Comparison of ENCODE assay signal across 28 cellular contexts in the genomic region with DNA sequence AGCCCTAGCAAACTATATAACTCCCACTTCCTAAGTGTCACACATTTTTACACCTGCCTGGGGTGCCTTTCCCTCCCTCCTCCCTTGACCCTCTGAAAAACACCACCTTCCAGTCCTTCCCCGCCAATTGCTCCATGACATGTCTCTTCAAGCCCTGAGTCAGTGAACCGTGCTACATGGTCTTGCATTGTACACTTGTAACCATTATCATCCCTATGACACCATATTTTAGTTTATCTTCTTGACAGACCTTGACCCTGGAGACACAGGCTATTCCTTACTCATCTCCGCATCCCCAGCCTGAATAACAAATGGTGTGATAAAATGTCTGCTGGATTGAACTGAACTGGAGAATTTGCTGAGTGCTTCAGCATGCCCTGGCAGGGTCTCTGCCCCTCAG. TPM values are rescaled to one million over a fixed set of nuclear protein-coding genes. Genes with fewer than 3 reads are reported as not detected.
"Had no signal": no experiment of that assay in that cellular context is flagged by ENCODE, and none has a peak within 500 bp of the region (broad histone marks: within the 10 kb centered on the region; RNA-seq: fewer than 3 reads in every experiment).

No MANE protein-coding gene starts in this region.

- H3K36me3 ChIP-seq: brain microvascular endothelial cell, pancreas, upper lobe of right lung, WERI-Rb-1 had no signal

- H3K9me3 Mint-ChIP-seq: activated CD4-positive, alpha-beta T cell treated with anti-CD3 and anti-CD28 coated beads, Interleukin-2, amount 10 ng/mL, durations not matched to agents 7 days and 5 days; activated CD8-positive, alpha-beta T cell treated with anti-CD3 and anti-CD28 coated beads for 36 hours; activated naive CD4-positive, alpha-beta T cell treated with anti-CD3 and anti-CD28 coated beads, Interleukin-2, amount 50 U/mL, for 24 hours; T-cell; T-helper 2 cell treated with Interferon-gamma antibody and Interleukin-4, amounts not matched to agents 5 μg/mL and 100 μg/mL, for 36 hours had no signal

- H3K27me3 ChIP-seq: brain microvascular endothelial cell, pancreas, upper lobe of right lung had no signal

- DNase-seq: activated CD4-positive, alpha-beta T cell treated with anti-CD3 and anti-CD28 coated beads, Interleukin-2, amount 10 ng/mL, durations not matched to agents 7 days and 5 days; activated CD4-positive, CD25-positive, alpha-beta regulatory T cell treated with anti-CD3 and anti-CD28 coated beads, Interleukin-2, amount 50 U/mL, for 72 hours; activated CD8-positive, alpha-beta memory T cell treated with anti-CD3 and anti-CD28 coated beads, Interleukin-2, amount 10 ng/mL, durations not matched to agents 7 days and 5 days; activated CD8-positive, alpha-beta T cell treated with anti-CD3 and anti-CD28 coated beads for 36 hours; activated gamma-delta T cell; activated T-cell treated with anti-CD3 and anti-CD28 coated beads for 4 hours; anterior cingulate cortex; brain microvascular endothelial cell; caudate nucleus; dermis blood vessel endothelial cell; effector CD8-positive, alpha-beta T cell; foreskin melanocyte; hypothalamus; left cardiac atrium; naive B cell; pancreas; right cardiac atrium; stimulated activated CD4-positive, alpha-beta T cell treated with anti-CD3 and anti-CD28 coated beads, Interleukin-4, amount 100 ng/mL, for 24 hours; stimulated activated naive CD8-positive, alpha-beta T cell treated with anti-CD3 and anti-CD28 coated beads, Interleukin-15, Interleukin-2, amounts not matched to agents 100 U/mL and 50 U/mL, for 24 hours; T-cell; upper lobe of right lung; WERI-Rb-1 had no signal

- H3K4me3 ChIP-seq: pancreas, upper lobe of right lung had no signal

- FAIRE-seq: pancreas had no signal

- H3K27ac ChIP-seq: pancreas, upper lobe of right lung, WERI-Rb-1 had no signal

- H3K4me3 Mint-ChIP-seq: activated CD4-positive, alpha-beta T cell treated with anti-CD3 and anti-CD28 coated beads, Interleukin-2, amount 10 ng/mL, durations not matched to agents 7 days and 5 days; activated CD8-positive, alpha-beta memory T cell treated with anti-CD3 and anti-CD28 coated beads, Interleukin-2, amount 10 ng/mL, durations not matched to agents 7 days and 5 days; activated CD8-positive, alpha-beta T cell treated with anti-CD3 and anti-CD28 coated beads for 36 hours; activated naive CD4-positive, alpha-beta T cell treated with anti-CD3 and anti-CD28 coated beads, Interleukin-2, amount 50 U/mL, for 24 hours; naive B cell; T-cell; T-helper 2 cell treated with Interferon-gamma antibody and Interleukin-4, amounts not matched to agents 5 μg/mL and 100 μg/mL, for 36 hours had no signal

- H3K4me1 ChIP-seq: pancreas had no signal

- H3K4me1 Mint-ChIP-seq: activated CD4-positive, alpha-beta T cell treated with anti-CD3 and anti-CD28 coated beads, Interleukin-2, amount 10 ng/mL, durations not matched to agents 7 days and 5 days; activated naive CD4-positive, alpha-beta T cell treated with anti-CD3 and anti-CD28 coated beads, Interleukin-2, amount 50 U/mL, for 24 hours; naive B cell; T-cell had no signal

- H3K27ac Mint-ChIP-seq: activated CD4-positive, alpha-beta T cell treated with anti-CD3 and anti-CD28 coated beads, Interleukin-2, amount 10 ng/mL, durations not matched to agents 7 days and 5 days; activated CD8-positive, alpha-beta memory T cell treated with anti-CD3 and anti-CD28 coated beads, Interleukin-2, amount 10 ng/mL, durations not matched to agents 7 days and 5 days; activated CD8-positive, alpha-beta T cell treated with anti-CD3 and anti-CD28 coated beads for 36 hours; activated naive CD4-positive, alpha-beta T cell treated with anti-CD3 and anti-CD28 coated beads, Interleukin-2, amount 50 U/mL, for 24 hours; naive B cell; T-cell; T-helper 2 cell treated with Interferon-gamma antibody and Interleukin-4, amounts not matched to agents 5 μg/mL and 100 μg/mL, for 36 hours had no signal

- H3K36me3 Mint-ChIP-seq: activated CD8-positive, alpha-beta memory T cell treated with anti-CD3 and anti-CD28 coated beads, Interleukin-2, amount 10 ng/mL, durations not matched to agents 7 days and 5 days; activated naive CD4-positive, alpha-beta T cell treated with anti-CD3 and anti-CD28 coated beads, Interleukin-2, amount 50 U/mL, for 24 hours; naive B cell; T-cell had no signal

- H3K9me3 ChIP-seq: pancreas, upper lobe of right lung had no signal

RNA-seq across cellular contexts. Expression of gene P2RX3, which starts 50.3 kb away (rescaled TPM):
- total RNA-seq: activated CD4-positive, alpha-beta T cell treated with anti-CD3 and anti-CD28 coated beads, Interleukin-2, amount 10 ng/mL, durations not matched to agents 7 days and 5 days; activated CD8-positive, alpha-beta memory T cell treated with anti-CD3 and anti-CD28 coated beads, Interleukin-2, amount 10 ng/mL, durations not matched to agents 7 days and 5 days; activated CD8-positive, alpha-beta T cell treated with anti-CD3 and anti-CD28 coated beads for 36 hours; dermis blood vessel endothelial cell; esophagus mucosa; lower leg skin; mesenteric fat pad; pulmonary artery endothelial cell; right cardiac atrium; T-cell; upper lobe of right lung had no signal

RNA-seq across cellular contexts. Expression of gene APLNR, which starts 50.8 kb away (rescaled TPM):
- total RNA-seq: activated CD4-positive, alpha-beta T cell treated with anti-CD3 and anti-CD28 coated beads, Interleukin-2, amount 10 ng/mL, durations not matched to agents 7 days and 5 days; activated CD8-positive, alpha-beta memory T cell treated with anti-CD3 and anti-CD28 coated beads, Interleukin-2, amount 10 ng/mL, durations not matched to agents 7 days and 5 days; activated CD8-positive, alpha-beta T cell treated with anti-CD3 and anti-CD28 coated beads for 36 hours; pulmonary artery endothelial cell; T-cell had no signal
